Comparison of ENCODE assay signal across 31 cellular contexts in genomic region chr9:128141604-128142003, GRCh38. TPM values are rescaled to one million over a fixed set of nuclear protein-coding genes. Genes with fewer than 3 reads are reported as not detected.
DNase-seq lines count a peak whose midpoint lies in the region; ATAC-seq and TF ChIP-seq lines count a peak whose summit lies in the region.
"Had no signal": no experiment of that assay in that cellular context is flagged by ENCODE, and none has a peak within 500 bp of the region (broad histone marks: within the 10 kb centered on the region; RNA-seq: fewer than 3 reads in every experiment).

No MANE protein-coding gene starts in this region.

- CTCF ChIA-PET in CD4-positive, alpha-beta memory T cell (lab: Charles Lee; ENCODE audit: partially characterized antibody), result interaction anchor here (1.2 to 1.9 kb wide), 3 partner anchors 11 to 49 kb away, joined by 4 to 6 read pairs (median 4); partner anchors contain the start of gene CIZ1

- POLR2A ChIA-PET in CD4-positive, alpha-beta memory T cell (lab: Charles Lee; ENCODE audit: partially characterized antibody), result interaction anchor here (1.0 to 2.3 kb wide), 3 partner anchors 13 to 691 kb away, joined by 3 to 10 read pairs (median 8); partner anchors contain the start of gene BBLN

- no peak for ATAC-seq in activated naive CD4-positive, alpha-beta T cell treated with anti-CD3 and anti-CD28 coated beads, Interleukin-2, amount 50 U/mL, for 72 hours
- ATAC-seq in gastroesophageal sphincter, result peak; percentile 7
- ATAC-seq: activated T-cell treated with anti-CD3 and anti-CD28 coated beads, Interleukin-2, amount 50 U/mL, for 72 hours; Panc1 had no signal

- no peak overlapping the region for H3K14ac ChIP-seq in H9 (ENCODE audit: insufficient read depth, low read length)

- no peak for DNase-seq in activated naive CD4-positive, alpha-beta T cell treated with anti-CD3 and anti-CD28 coated beads, Interleukin-2, amount 50 U/mL, for 72 hours (ENCODE audit: low spot score in 2 of 2)
- DNase-seq in activated naive CD4-positive, alpha-beta T cell (lab: John Stamatoyannopoulos, UW), result no peak
- DNase-seq in H9 (peak; percentile 20), GF-D8 (lab: John Stamatoyannopoulos, UW) (no peak), SKM-1 treated with dmso at 0.1 percent for 144 hours (lab: John Stamatoyannopoulos, UW; ENCODE audit: unreplicated experiment) (no peak)
- DNase-seq in CD4-positive, alpha-beta memory T cell, result no peak
- DNase-seq: activated CD4-positive, alpha-beta T cell treated with anti-CD3 and anti-CD28 coated beads for 48 hours; activated naive CD4-positive, alpha-beta T cell treated with Interleukin-2 at 50 U/mL for 16 hours; activated T-cell treated with anti-CD3 and anti-CD28 coated beads, Interleukin-2, amount 50 U/mL, for 72 hours; HCEC 1CT; immature natural killer cell; Karpas-422; left ventricle myocardium superior; naive B cell; NCI-H1436; NCI-H2081 treated with DMSO at 0.1 percent for 48 hours; NCI-H345; NCI-H69; nucleus accumbens; SHP77 treated with DMSO at 0.1 percent for 48 hours; stimulated activated CD4-positive, alpha-beta T cell treated with anti-CD3 and anti-CD28 coated beads, Interleukin-15, amount 100 ng/mL, for 24 hours; stimulated activated CD4-positive, alpha-beta T cell treated with anti-CD3 and anti-CD28 coated beads, Interleukin-4, amount 100 ng/mL, for 4 hours; WERI-Rb-1 had no signal

- no peak overlapping the region for H3K4me2 ChIP-seq in H9 (ENCODE audit: insufficient read depth, insufficient read length, low read length)

- no peak for TF ChIP-seq EP300 in gastroesophageal sphincter (IDR thresholded peaks at IDR 0.05)

- no peak overlapping the region for H3T11ph ChIP-seq in H9 (ENCODE audit: low read length)

- H3K4me3 Mint-ChIP-seq in H9, result no peak overlapping the region
- peak overlapping the region in 2 of 8 donors; percentile 18 to 53 for H3K4me3 Mint-ChIP-seq in CD4-positive, alpha-beta memory T cell
- H3K4me3 Mint-ChIP-seq: activated T-cell treated with anti-CD3 and anti-CD28 coated beads, Interleukin-2, amount 50 U/mL, for 72 hours; immature natural killer cell; mesothelial cell of epicardium had no signal

- no peaks in the 10 kb centered on the region for H3K9me3 Mint-ChIP-seq in activated naive CD4-positive, alpha-beta T cell treated with anti-CD3 and anti-CD28 coated beads, Interleukin-2, amount 50 U/mL, for 72 hours
- no peaks in the 10 kb centered on the region for H3K9me3 Mint-ChIP-seq in H9
- peaks cover 0 to 1% (median 0%) of the 10 kb centered on the region in 8 donors for H3K9me3 Mint-ChIP-seq in CD4-positive, alpha-beta memory T cell
- H3K9me3 Mint-ChIP-seq: activated T-cell treated with anti-CD3 and anti-CD28 coated beads, Interleukin-2, amount 50 U/mL, for 72 hours; CD8-positive, alpha-beta T cell; immature natural killer cell; mesothelial cell of epicardium; naive B cell had no signal

- peaks cover 7% of the 10 kb centered on the region; the same call in 1 of the 2 replicates for H3K27me3 Mint-ChIP-seq in H9 (ENCODE audit: low read depth)
- peaks cover 0 to 1% of the 10 kb centered on the region in 2 donors for H3K27me3 Mint-ChIP-seq in CD4-positive, alpha-beta memory T cell

- H4K8ac ChIP-seq in H9 (replicated peaks; ENCODE audit: insufficient read length, low read depth, low read length), result no peak overlapping the region

- no peaks in the 10 kb centered on the region for H3K4me1 ChIP-seq in H9 (ENCODE audit: insufficient read depth, low read length)
- no peaks in the 10 kb centered on the region for H3K4me1 ChIP-seq in gastroesophageal sphincter
- H3K4me1 ChIP-seq in neutrophil (ENCODE audit: control insufficient read depth in 1 of 2, insufficient read depth in 1 of 2, low read depth in 1 of 2, low read length in 1 of 2), result peaks cover 50 to 62% of the 10 kb centered on the region in 2 experiments
- peaks cover 19% of the 10 kb centered on the region for H3K4me1 ChIP-seq in CD4-positive, alpha-beta memory T cell (ENCODE audit: insufficient read depth, low read length)
- H3K4me1 ChIP-seq: psoas muscle, tibial nerve had no signal

- no peak overlapping the region for H3K23ac ChIP-seq in H9 (ENCODE audit: insufficient read length, low read depth, low read length)

- TF ChIP-seq CTCF in H9 (conservative IDR thresholded peaks at IDR 0.05) (no peak), gastroesophageal sphincter (IDR thresholded peaks at IDR 0.05) (no peak), neutrophil (IDR thresholded peaks at IDR 0.05) (no peak)

- H2AK5ac ChIP-seq in H9 (ENCODE audit: insufficient read length, low read length), result no peak overlapping the region

- H3K27ac ChIP-seq in H9 (ENCODE audit: insufficient read length, low read depth, low read length), result no peak overlapping the region
- no peak overlapping the region for H3K27ac ChIP-seq in gastroesophageal sphincter
- H3K27ac ChIP-seq in neutrophil, result peak overlapping the region; percentile 39
- H3K27ac ChIP-seq in CD4-positive, alpha-beta memory T cell (ENCODE audit: low read depth, low read length), result no peak overlapping the region
- H3K27ac ChIP-seq: psoas muscle, tibial nerve, WERI-Rb-1 had no signal

- H3K4ac ChIP-seq in H9 (ENCODE audit: low read depth, low read length), result no peak overlapping the region

- no peak overlapping the region for H4K5ac ChIP-seq in H9 (ENCODE audit: insufficient read length, low read depth, low read length)

- H3K9me3 ChIP-seq in H9 (ENCODE audit: control insufficient read depth, low read depth, low read length) (no peaks in the 10 kb centered on the region), gastroesophageal sphincter (no peaks in the 10 kb centered on the region), neutrophil (no peaks in the 10 kb centered on the region)
- H3K9me3 ChIP-seq in CD4-positive, alpha-beta memory T cell (ENCODE audit: control insufficient read depth in 1 of 2, low read length in 2 of 2), result no peaks in the 10 kb centered on the region
- H3K9me3 ChIP-seq: psoas muscle, tibial nerve had no signal

- no peaks in the 10 kb centered on the region for H4K20me1 ChIP-seq in H9 (ENCODE audit: control insufficient read depth, insufficient read depth, insufficient read length)

- no peak overlapping the region for H2BK120ac ChIP-seq in H9 (ENCODE audit: low read depth, low read length, poor library complexity, severe bottlenecking)

- H2BK15ac ChIP-seq in H9 (ENCODE audit: low read depth, low read length), result no peak overlapping the region

- H3K18ac ChIP-seq in H9 (ENCODE audit: insufficient read length, low read depth, low read length), result no peak overlapping the region

- intact Hi-C loops in CD4-positive, alpha-beta memory T cell (cut with micrococcal nuclease), result no loop called here

- no peak overlapping the region for H3K9ac ChIP-seq in H9 (ENCODE audit: extremely low read depth, insufficient read length, low read length)

- no peak for TF ChIP-seq POLR2A in gastroesophageal sphincter (IDR thresholded peaks at IDR 0.05)

- H2BK20ac ChIP-seq in H9 (ENCODE audit: low read depth, low read length, poor library complexity, severe bottlenecking), result no peak overlapping the region

- no peaks in the 10 kb centered on the region for H3K27me3 ChIP-seq in H9 (ENCODE audit: insufficient read depth, low read length)
- H3K27me3 ChIP-seq in gastroesophageal sphincter, result no peaks in the 10 kb centered on the region
- no peaks in the 10 kb centered on the region for H3K27me3 ChIP-seq in neutrophil
- no peaks in the 10 kb centered on the region for H3K27me3 ChIP-seq in CD4-positive, alpha-beta memory T cell (ENCODE audit: insufficient read depth, low read length)
- H3K27me3 ChIP-seq: tibial nerve had no signal

- WGBS in H9 (ENCODE audit: extremely low coverage, insufficient read length, low lambda C conversion rate), result no CpG with 5 or more reads among the region's 3 CpGs
- no CpG with 5 or more reads among the region's 3 CpGs for WGBS in gastroesophageal sphincter (ENCODE audit: low coverage in 1 of 2), 2 donors

- H3K4me3 ChIP-seq in gastroesophageal sphincter (no peak overlapping the region), neutrophil (ENCODE audit: low read depth in 1 of 2, low read length in 1 of 2) (no peak overlapping the region)
- no peak overlapping the region for H3K4me3 ChIP-seq in CD4-positive, alpha-beta memory T cell (ENCODE audit: low read length in 2 of 2)
- H3K4me3 ChIP-seq: psoas muscle, tibial nerve had no signal

- H2BK5ac ChIP-seq in H9 (ENCODE audit: insufficient read length, low read length), result no peak overlapping the region

- H3K36me3 ChIP-seq in gastroesophageal sphincter, result no peaks in the 10 kb centered on the region
- H3K36me3 ChIP-seq in neutrophil, result no peaks in the 10 kb centered on the region
- H3K36me3 ChIP-seq in CD4-positive, alpha-beta memory T cell (ENCODE audit: insufficient read depth, low read length), result no peaks in the 10 kb centered on the region
- H3K36me3 ChIP-seq: tibial nerve, WERI-Rb-1 had no signal

- H3K36me3 Mint-ChIP-seq in activated naive CD4-positive, alpha-beta T cell treated with anti-CD3 and anti-CD28 coated beads, Interleukin-2, amount 50 U/mL, for 72 hours, result no peaks in the 10 kb centered on the region
- H3K36me3 Mint-ChIP-seq in H9 (ENCODE audit: insufficient read depth in 1 of 3, low read depth in 3 of 3), result no peaks in the 10 kb centered on the region
- H3K36me3 Mint-ChIP-seq in CD4-positive, alpha-beta memory T cell, result no peaks in the 10 kb centered on the region
- H3K36me3 Mint-ChIP-seq: CD8-positive, alpha-beta T cell; immature natural killer cell; mesothelial cell of epicardium had no signal

- no peak overlapping the region for H2BK12ac ChIP-seq in H9 (ENCODE audit: insufficient read length, low read depth, low read length)

- H2AFZ ChIP-seq in H9 (ENCODE audit: low read length), result no peak overlapping the region

- H3K56ac ChIP-seq in H9 (ENCODE audit: insufficient read length, low read depth, low read length), result no peak overlapping the region

- no peak overlapping the region for H4K91ac ChIP-seq in H9 (ENCODE audit: insufficient read length, low read depth, low read length)

- no peaks in the 10 kb centered on the region for H3K79me2 ChIP-seq in H9 (ENCODE audit: insufficient read depth, low read length)

- H3K79me1 ChIP-seq in H9 (ENCODE audit: insufficient read depth, low read depth, low read length, poor library complexity, severe bottlenecking), result no peaks in the 10 kb centered on the region

- peak overlapping the region; percentile 6 to 95 for H3K27ac Mint-ChIP-seq in activated naive CD4-positive, alpha-beta T cell treated with anti-CD3 and anti-CD28 coated beads, Interleukin-2, amount 50 U/mL, for 72 hours
- H3K27ac Mint-ChIP-seq in H9, result no peak overlapping the region
- no peak overlapping the region for H3K27ac Mint-ChIP-seq in CD4-positive, alpha-beta memory T cell
- H3K27ac Mint-ChIP-seq: activated T-cell treated with anti-CD3 and anti-CD28 coated beads, Interleukin-2, amount 50 U/mL, for 72 hours; CD8-positive, alpha-beta T cell; mesothelial cell of epicardium had no signal

- peaks cover 12 to 15% of the 10 kb centered on the region in 2 experiments for H3K4me1 Mint-ChIP-seq in H9
- H3K4me1 Mint-ChIP-seq in CD4-positive, alpha-beta memory T cell, result peaks cover 5 to 23% (median 14%) of the 10 kb centered on the region in 4 donors
- H3K4me1 Mint-ChIP-seq: immature natural killer cell had no signal

- no peaks in the 10 kb centered on the region for H3K23me2 ChIP-seq in H9 (ENCODE audit: insufficient read length, low read depth, low read length, poor library complexity, severe bottlenecking)

RNA-seq across cellular contexts. Expression of gene LCN2, which starts 7.6 kb away (rescaled TPM):
- not detected for total RNA-seq in activated naive CD4-positive, alpha-beta T cell treated with anti-CD3 and anti-CD28 coated beads, Interleukin-2, amount 50 U/mL, for 72 hours
- total RNA-seq in H9 (2021) (not detected in 2 replicates), gastroesophageal sphincter (100 to 1,000 TPM in 1 of 4 donors, 1 to 10 TPM in 1, under 1 TPM in 1, not detected in 1; 0.58 to 222 (median 1.4) TPM)
- total RNA-seq in CD4-positive, alpha-beta memory T cell, result not detected
- polyA plus RNA-seq in CD4-positive, alpha-beta memory T cell, result not detected
- total RNA-seq: activated T-cell treated with anti-CD3 and anti-CD28 coated beads, Interleukin-2, amount 50 U/mL, for 72 hours; CD8-positive, alpha-beta T cell; endothelial cell of umbilical vein; mesothelial cell of epicardium; tibial nerve had no signal
- polyA plus RNA-seq: endothelial cell of umbilical vein had no signal

RNA-seq across cellular contexts. Expression of gene PTGES2, which starts 14.1 kb away (rescaled TPM):
- 10 to 100 TPM in 1 of 2 donors, 1 to 10 TPM in 1; 6.6 to 50.6 TPM for total RNA-seq in activated naive CD4-positive, alpha-beta T cell treated with anti-CD3 and anti-CD28 coated beads, Interleukin-2, amount 50 U/mL, for 72 hours
- total RNA-seq in H9 (2021), result 60.4 and 63.9 TPM in 2 replicates
- total RNA-seq in gastroesophageal sphincter, result 10 to 100 TPM; 46.1 to 85.8 (median 57.5) TPM
- total RNA-seq in CD4-positive, alpha-beta memory T cell, result 10 to 100 TPM; 51.8 to 57.9 TPM
- 10 to 100 TPM; 47.5 to 48.8 TPM for polyA plus RNA-seq in CD4-positive, alpha-beta memory T cell

RNA-seq across cellular contexts. Expression of gene BBLN, which starts 18.5 kb away (rescaled TPM):
- 10 to 100 TPM; 67.6 to 82.2 TPM for total RNA-seq in activated naive CD4-positive, alpha-beta T cell treated with anti-CD3 and anti-CD28 coated beads, Interleukin-2, amount 50 U/mL, for 72 hours
- 72.5 and 74.9 TPM in 2 replicates for total RNA-seq in H9 (2021)
- 100 to 1,000 TPM; 139 to 165 (median 145) TPM for total RNA-seq in gastroesophageal sphincter
- total RNA-seq in CD4-positive, alpha-beta memory T cell, result 10 to 100 TPM; 47.8 to 50.5 TPM
- polyA plus RNA-seq in CD4-positive, alpha-beta memory T cell, result 100 to 1,000 TPM; 110 to 136 TPM

RNA-seq across cellular contexts. Expression of gene CIZ1, which starts 49.8 kb away (rescaled TPM):
- 100 to 1,000 TPM in 1 of 2 donors, 10 to 100 TPM in 1; 60.1 to 111 TPM for total RNA-seq in activated naive CD4-positive, alpha-beta T cell treated with anti-CD3 and anti-CD28 coated beads, Interleukin-2, amount 50 U/mL, for 72 hours
- total RNA-seq in H9 (2021) (101 and 104 TPM in 2 replicates), gastroesophageal sphincter (10 to 100 TPM; 41.7 to 83.9 (median 58.1) TPM)
- 100 to 1,000 TPM; 156 to 165 TPM for total RNA-seq in CD4-positive, alpha-beta memory T cell
- polyA plus RNA-seq in CD4-positive, alpha-beta memory T cell, result 10 to 100 TPM in 1 of 2 donors, 1 to 10 TPM in 1; 3.1 to 38.9 TPM

Comparison
In these comparisons a context has a peak if more than half of its experiments do, and no peak if none do; other contexts are left out.
1. H3K27ac Mint-ChIP-seq: peak in activated naive CD4-positive, alpha-beta T cell treated with anti-CD3 and anti-CD28 coated beads, Interleukin-2, amount 50 U/mL, for 72 hours (2 of 2); none in H9 (0 of 3) and CD4-positive, alpha-beta memory T cell (0 of 7).